In genomic region chr17:42453544-42453943, GRCh38 we compare ENCODE assay signal across 16 cellular contexts.
DNase-seq lines count a peak whose midpoint lies in the region; ATAC-seq lines count a peak whose summit lies in the region.
"Had no signal": no experiment of that assay in that cellular context is flagged by ENCODE, and none has a peak within 500 bp of the region (broad histone marks: within the 10 kb centered on the region; RNA-seq: fewer than 3 reads in every experiment).

No MANE protein-coding gene starts in this region.

- no peak for ATAC-seq in GM19328 (IDR thresholded peaks at IDR 0.05; ENCODE audit: unreplicated experiment)
- ATAC-seq: foreskin keratinocyte, left lobe of liver had no signal

- DNase-seq in AML-193 (lab: John Stamatoyannopoulos, UW) (peak; percentile 96 to 98), KBM-7 (peak; percentile 75), SIG-M5 (lab: John Stamatoyannopoulos, UW) (peak; percentile 91), medulla oblongata (ENCODE audit: extremely low spot score) (peak; percentile 36), T-helper 2 cell (no peak)
- DNase-seq in activated CD4-positive, CD25-positive, alpha-beta regulatory T cell treated with anti-CD3 and anti-CD28 coated beads, Interleukin-2, amount 50 U/mL, for 72 hours: no peak
- no peak for DNase-seq in activated CD4-positive, alpha-beta T cell treated with anti-CD3 and anti-CD28 coated beads, Interleukin-2, amount 50 U/mL, for 48 hours
- DNase-seq: activated CD4-positive, alpha-beta T cell treated with anti-CD3 and anti-CD28 coated beads for 1 hour; activated CD8-positive, alpha-beta memory T cell treated with anti-CD3 and anti-CD28 coated beads, Interleukin-2, amount 50 U/mL, for 4 hours; activated gamma-delta T cell; CD4-positive, CD25-positive, alpha-beta regulatory T cell; foreskin keratinocyte; NCI-H1694; Peyer's patch had no signal

- in situ Hi-C loops in KBM-7 (cut with MboI; ENCODE audit: low pct_unique_long_range_greater_than_20kb, low sequenced_read_pairs): no loop called here

Comparison
In these comparisons a context has a peak if more than half of its experiments do, and no peak if none do; other contexts are left out.
1. DNase-seq: peak in AML-193 (2 of 2), KBM-7 (single experiment), SIG-M5 (single experiment) and medulla oblongata (single experiment); none in activated CD4-positive, CD25-positive, alpha-beta regulatory T cell treated with anti-CD3 and anti-CD28 coated beads, Interleukin-2, amount 50 U/mL, for 72 hours (single experiment), T-helper 2 cell (0 of 5) and activated CD4-positive, alpha-beta T cell treated with anti-CD3 and anti-CD28 coated beads, Interleukin-2, amount 50 U/mL, for 48 hours (0 of 2).